10 cellular contexts compared by ENCODE assay signal in the genomic region with DNA sequence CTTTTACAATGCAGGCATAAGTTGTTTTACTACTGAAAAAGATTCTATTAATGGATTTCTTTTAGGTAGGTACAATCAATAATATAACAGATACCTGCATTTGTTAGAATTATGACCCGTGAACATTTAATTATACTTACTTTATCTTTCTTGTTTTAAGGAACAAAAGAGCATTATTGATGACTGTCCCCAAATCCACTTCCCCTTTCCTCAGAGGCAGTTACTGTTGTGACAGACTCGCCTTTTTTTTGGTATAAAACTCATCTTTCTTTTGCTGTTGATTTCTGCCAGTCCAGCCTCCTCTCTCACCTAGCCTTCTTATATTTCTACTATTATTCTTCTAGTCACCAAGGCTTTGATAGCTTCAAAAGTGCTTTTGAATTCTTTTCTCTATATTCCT. TPM values are rescaled to one million over a fixed set of nuclear protein-coding genes. Genes with fewer than 3 reads are reported as not detected.
DNase-seq lines count a peak whose midpoint lies in the region; ATAC-seq and TF ChIP-seq lines count a peak whose summit lies in the region.
"Had no signal": no experiment of that assay in that cellular context is flagged by ENCODE, and none has a peak within 500 bp of the region (broad histone marks: within the 10 kb centered on the region; RNA-seq: fewer than 3 reads in every experiment).

No MANE protein-coding gene starts in this region.

- no peaks in the 10 kb centered on the region for H3K9me3 Mint-ChIP-seq in immature natural killer cell

- H3K4me1 ChIP-seq in DOHH2 (ENCODE audit: control insufficient read depth, low read length) (peaks cover 86% of the 10 kb centered on the region), HEK293 (ENCODE audit: control insufficient read depth, insufficient read depth, low read length) (peaks cover 19% of the 10 kb centered on the region)

- H3K36me3 ChIP-seq in DOHH2 (ENCODE audit: control insufficient read depth, low read length) = peaks cover 86% of the 10 kb centered on the region
- H3K36me3 ChIP-seq in HEK293 (ENCODE audit: control insufficient read depth in 2 of 2, insufficient read depth in 1 of 2, low read length in 2 of 2) = no peaks in the 10 kb centered on the region; a peak in 2 of 3 replicates
- H3K36me3 ChIP-seq: thoracic aorta had no signal

- H3K4me2 ChIP-seq in DOHH2 (ENCODE audit: low read length) = 0 out of 2 replicates have a peak overlapping the region, but pooled peaks have one; percentile 12

- DNase-seq in SKM-1 (lab: John Stamatoyannopoulos, UW; ENCODE audit: unreplicated experiment) = peak; percentile 71
- no peak for DNase-seq in immature natural killer cell
- no peak for DNase-seq in sciatic nerve (ENCODE audit: low spot score)
- DNase-seq in SW 1271 (lab: John Stamatoyannopoulos, UW) = no peak
- DNase-seq: left cardiac atrium had no signal

- ATAC-seq in sciatic nerve = no peak
- no peak for ATAC-seq in HG03354 (IDR thresholded peaks at IDR 0.05; ENCODE audit: poor library complexity, severe bottlenecking, unreplicated experiment)
- ATAC-seq: left cardiac atrium, Panc1 had no signal

- CTCF ChIA-PET in HEK293 (lab: Yijun Ruan, JAX) = no interaction called here

- no peak for TF ChIP-seq CTCF in DOHH2 (IDR thresholded peaks at IDR 0.05; ENCODE audit: low read depth, low read length, poor library complexity, severe bottlenecking)
- no peak for TF ChIP-seq CTCF in HEK293 (tag by site-specific recombination; IDR thresholded peaks at IDR 0.05)

- POLR2A ChIA-PET in HEK293 (lab: Yijun Ruan, JAX) = no interaction called here

- H3K4me3 Mint-ChIP-seq in immature natural killer cell = peak overlapping the region; percentile 12 to 69 (median 38)

- no peaks in the 10 kb centered on the region for H3K27me3 ChIP-seq in DOHH2 (ENCODE audit: control insufficient read depth, low read length)

- H3K9me3 ChIP-seq in DOHH2 (ENCODE audit: control insufficient read depth, insufficient read depth, low read length) (peaks cover 7% of the 10 kb centered on the region; the same call in 1 of the 2 replicates), HEK293 (ENCODE audit: control insufficient read depth, insufficient read depth, low read depth, low read length) (no peaks in the 10 kb centered on the region)
- H3K9me3 ChIP-seq: thoracic aorta had no signal

- peaks cover 41% of the 10 kb centered on the region for H4K20me1 ChIP-seq in DOHH2 (ENCODE audit: control insufficient read depth, insufficient read depth, low read depth, low read length)

- H3K27ac ChIP-seq in DOHH2 (ENCODE audit: low read depth, low read length) = no peak overlapping the region
- no peak overlapping the region for H3K27ac ChIP-seq in HEK293 (ENCODE audit: extremely low read depth, low read depth, low read length)
- H3K27ac ChIP-seq: thoracic aorta had no signal

- peaks cover 95 to 100% of the 10 kb centered on the region in 2 donors for H3K4me1 Mint-ChIP-seq in immature natural killer cell

- H3K9me2 ChIP-seq in DOHH2 (replicated peaks; ENCODE audit: control insufficient read depth, low read length) = no peaks in the 10 kb centered on the region

- H3K4me3 ChIP-seq in DOHH2 (ENCODE audit: low read length) (no peak overlapping the region), HEK293 (ENCODE audit: low read depth, low read length) (no peak overlapping the region)
- H3K4me3 ChIP-seq: thoracic aorta had no signal

- H3F3A ChIP-seq in DOHH2 (ENCODE audit: control insufficient read depth, insufficient read depth) = no peaks in the 10 kb centered on the region

- H3K36me3 Mint-ChIP-seq in immature natural killer cell = peaks cover 4 to 11% (median 6%) of the 10 kb centered on the region in 3 donors

- peak overlapping the region; percentile 29 to 83 (median 54) for H3K27ac Mint-ChIP-seq in immature natural killer cell

- H3K27me3 Mint-ChIP-seq in immature natural killer cell (ENCODE audit: low read depth in 3 of 3) = peaks cover 0 to 2% (median 2%) of the 10 kb centered on the region in 3 donors

- intact Hi-C loops in sciatic nerve (cut with DNase I) = no loop called here

- peaks cover 100% of the 10 kb centered on the region for H3K79me2 ChIP-seq in DOHH2 (ENCODE audit: control insufficient read depth, low read length)

TF ChIP-seq in HEK293, 187 proteins besides CTCF, POLR2A, EP300 and RAD21:
- TF ChIP-seq PRDM1 (tag by site-specific recombination; IDR thresholded peaks at IDR 0.05) = 0 out of 2 replicates have a peak, but pooled peaks have one; percentile 11
- TF ChIP-seq, protein P1, sequence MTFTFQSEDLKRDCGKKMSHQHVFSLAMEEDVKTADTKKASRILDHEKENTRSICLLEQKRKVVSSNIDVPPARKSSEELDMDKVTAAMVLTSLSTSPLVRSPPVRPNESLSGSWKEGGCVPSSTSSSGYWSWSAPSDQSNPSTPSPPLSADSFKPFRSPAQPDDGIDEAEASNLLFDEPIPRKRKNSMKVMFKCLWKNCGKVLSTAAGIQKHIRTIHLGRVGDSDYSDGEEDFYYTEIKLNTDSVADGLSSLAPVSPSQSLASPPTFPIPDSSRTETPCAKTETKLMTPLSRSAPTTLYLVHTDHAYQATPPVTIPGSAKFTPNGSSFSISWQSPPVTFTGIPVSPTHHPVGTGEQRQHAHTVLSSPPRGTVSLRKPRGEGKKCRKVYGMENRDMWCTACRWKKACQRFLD (tag by site-specific recombination; IDR thresholded peaks at IDR 0.05) = no peak

RNA-seq across cellular contexts. Expression of a gene that starts 12.1 kb away (rescaled TPM):
- polyA plus RNA-seq in immature natural killer cell = 100 to 1,000 TPM; 501 to 732 (median 726) TPM
- 173 TPM for total RNA-seq in sciatic nerve
